19 cellular contexts compared by ENCODE assay signal in genomic region chr21:37337831-37338230, GRCh38. TPM values are rescaled to one million over a fixed set of nuclear protein-coding genes. Genes with fewer than 3 reads are reported as not detected.
DNase-seq lines count a peak whose midpoint lies in the region; ATAC-seq and TF ChIP-seq lines count a peak whose summit lies in the region.
"Had no signal": no experiment of that assay in that cellular context is flagged by ENCODE, and none has a peak within 500 bp of the region (broad histone marks: within the 10 kb centered on the region; RNA-seq: fewer than 3 reads in every experiment).

No MANE protein-coding gene starts in this region.

- ATAC-seq in Right ventricle myocardium superior (ENCODE audit: poor library complexity) = no peak
- ATAC-seq in activated T-cell treated with anti-CD3 and anti-CD28 coated beads, Interleukin-2, amount 50 U/mL, for 4 hours = no peak
- ATAC-seq: activated T-helper 17 cell treated with anti-CD3 and anti-CD28 coated beads, Interleukin-2, amount 50 U/mL, for 72 hours; stimulated activated naive B cell treated with anti-CD40 and anti-IgM and Interleukin-4, amounts not matched to agents 10 μg/mL and 1 μg/mL and 100 μg/mL, for 72 hours had no signal

- peaks cover 2% of the 10 kb centered on the region for H3K27me3 Mint-ChIP-seq in activated T-cell treated with anti-CD3 and anti-CD28 coated beads, Interleukin-2, amount 50 U/mL, for 4 hours (ENCODE audit: low read depth)
- H3K27me3 Mint-ChIP-seq: activated naive CD8-positive, alpha-beta T cell treated with anti-CD3 and anti-CD28 coated beads, Interleukin-2, amount 10 ng/mL, durations not matched to agents 7 days and 5 days; stimulated activated naive B cell treated with anti-CD40 and anti-IgM and Interleukin-4, amounts not matched to agents 10 μg/mL and 1 μg/mL and 100 μg/mL, for 72 hours had no signal

- H3K9me3 Mint-ChIP-seq in activated T-cell treated with anti-CD3 and anti-CD28 coated beads, Interleukin-2, amount 50 U/mL, for 4 hours = peaks cover 3% of the 10 kb centered on the region
- H3K9me3 Mint-ChIP-seq: neural crest cell had no signal

- DNase-seq in right atrium auricular region (ENCODE audit: low spot score) = no peak
- no peak for DNase-seq in Right ventricle myocardium superior
- no peak for DNase-seq in ascending aorta (ENCODE audit: low spot score in 2 of 2)
- no peak for DNase-seq in hepatocyte (ENCODE audit: low spot score)
- no peak for DNase-seq in G401 (ENCODE audit: low spot score)
- no peak for DNase-seq in RWPE1 (ENCODE audit: low spot score)
- no peak for DNase-seq in activated CD8-positive, alpha-beta memory T cell treated with anti-CD3 and anti-CD28 coated beads, Interleukin-2, amount 50 U/mL, for 48 hours
- DNase-seq in activated T-cell treated with anti-CD3 and anti-CD28 coated beads, Interleukin-2, amount 50 U/mL, for 4 hours = no peak
- DNase-seq: activated naive CD8-positive, alpha-beta T cell treated with anti-CD3 and anti-CD28 coated beads, Interleukin-2, amount 10 ng/mL, durations not matched to agents 7 days and 5 days; NCI-H2029 treated with DMSO at 0.1 percent for 48 hours; NCI-H510A; stimulated activated CD4-positive, alpha-beta T cell treated with anti-CD3 and anti-CD28 coated beads, Interleukin-15, amount 100 ng/mL, for 24 hours; stimulated activated naive B cell treated with anti-CD40 and anti-IgM and Interleukin-4, amounts not matched to agents 10 μg/mL and 1 μg/mL and 100 μg/mL, for 72 hours; transverse colon had no signal

- no peaks in the 10 kb centered on the region for H3K36me3 Mint-ChIP-seq in activated T-cell treated with anti-CD3 and anti-CD28 coated beads, Interleukin-2, amount 50 U/mL, for 4 hours (ENCODE audit: insufficient read depth)
- H3K36me3 Mint-ChIP-seq: mesothelial cell of epicardium had no signal

- H4K20me1 ChIP-seq in hepatocyte (ENCODE audit: insufficient read depth, poor library complexity, severe bottlenecking) = no peaks in the 10 kb centered on the region

- intact Hi-C loops in Right ventricle myocardium superior (cut with DNase I) = no loop called here
- intact Hi-C loops in ascending aorta (cut with DNase I) = no loop called here

- POLR2A ChIA-PET in RWPE1 (lab: Yijun Ruan, JAX; ENCODE audit: low non-redundant PET) = interaction anchor here (1.2 kb wide), 1 partner anchor 27 kb away, joined by 4 read pairs; no protein-coding TSS in a partner anchor

- H3K4me2 ChIP-seq in hepatocyte = no peak overlapping the region

- H2AFZ ChIP-seq in hepatocyte = no peak overlapping the region

- H3K27ac ChIP-seq in right atrium auricular region (peak overlapping the region; percentile 72 to 92), ascending aorta (peak overlapping the region; percentile 86 to 95), hepatocyte (peak overlapping the region; percentile 83), RWPE1 (no peak overlapping the region)
- H3K27ac ChIP-seq: HL-60 had no signal

- H3K9me3 ChIP-seq in right atrium auricular region = no peaks in the 10 kb centered on the region
- H3K9me3 ChIP-seq in ascending aorta = no peaks in the 10 kb centered on the region
- no peaks in the 10 kb centered on the region for H3K9me3 ChIP-seq in hepatocyte (ENCODE audit: low read depth)
- H3K9me3 ChIP-seq: HAP-1, transverse colon had no signal

- 84% methylated on average over 2 of the region's 2 CpGs for WGBS in hepatocyte (ENCODE audit: low lambda C conversion rate, missing lambda C conversion rate)

- H3K4me1 Mint-ChIP-seq in activated T-cell treated with anti-CD3 and anti-CD28 coated beads, Interleukin-2, amount 50 U/mL, for 4 hours (ENCODE audit: low read depth) = no peaks in the 10 kb centered on the region
- H3K4me1 Mint-ChIP-seq: activated T-helper 17 cell treated with anti-CD3 and anti-CD28 coated beads, Interleukin-2, amount 50 U/mL, for 72 hours had no signal

- H3K4me1 ChIP-seq in right atrium auricular region (peaks cover 0 to 18% of the 10 kb centered on the region in 2 donors), ascending aorta (peaks cover 0 to 21% of the 10 kb centered on the region in 2 donors), hepatocyte (ENCODE audit: insufficient read depth) (peaks cover 15% of the 10 kb centered on the region)
- H3K4me1 ChIP-seq: HAP-1 had no signal

- H3K4me3 ChIP-seq in right atrium auricular region (no peak overlapping the region), ascending aorta (no peak overlapping the region), hepatocyte (no peak overlapping the region)
- H3K4me3 ChIP-seq: HAP-1, transverse colon had no signal

- CTCF ChIA-PET in RWPE1 (lab: Yijun Ruan, JAX) = interaction anchor here (0.9 kb wide), 1 partner anchor 337 kb away, joined by 4 read pairs; no protein-coding TSS in a partner anchor

- no peaks in the 10 kb centered on the region for H3K9me2 ChIP-seq in hepatocyte (replicated peaks; ENCODE audit: insufficient read depth)

- H3K27me3 ChIP-seq in right atrium auricular region = no peaks in the 10 kb centered on the region
- no peaks in the 10 kb centered on the region for H3K27me3 ChIP-seq in ascending aorta
- H3K27me3 ChIP-seq in hepatocyte = no peaks in the 10 kb centered on the region
- H3K27me3 ChIP-seq: transverse colon had no signal

- H3K36me3 ChIP-seq in right atrium auricular region = no peaks in the 10 kb centered on the region
- no peaks in the 10 kb centered on the region for H3K36me3 ChIP-seq in ascending aorta
- no peaks in the 10 kb centered on the region for H3K36me3 ChIP-seq in hepatocyte (replicated peaks; ENCODE audit: insufficient read depth, low read depth)
- H3K36me3 ChIP-seq: HAP-1, transverse colon had no signal

- in situ Hi-C loops in G401 (cut with HindIII; ENCODE audit: low sequenced_read_pairs) = no loop called here

- no peaks in the 10 kb centered on the region for H3K79me2 ChIP-seq in hepatocyte

- no peak overlapping the region for H3K4me3 Mint-ChIP-seq in activated T-cell treated with anti-CD3 and anti-CD28 coated beads, Interleukin-2, amount 50 U/mL, for 4 hours
- H3K4me3 Mint-ChIP-seq: activated naive CD8-positive, alpha-beta T cell treated with anti-CD3 and anti-CD28 coated beads, Interleukin-2, amount 10 ng/mL, durations not matched to agents 7 days and 5 days; activated T-helper 17 cell treated with anti-CD3 and anti-CD28 coated beads, Interleukin-2, amount 50 U/mL, for 72 hours; mesothelial cell of epicardium; neural crest cell; stimulated activated naive B cell treated with anti-CD40 and anti-IgM and Interleukin-4, amounts not matched to agents 10 μg/mL and 1 μg/mL and 100 μg/mL, for 72 hours had no signal

- no peak for TF ChIP-seq CTCF in right atrium auricular region (IDR thresholded peaks at IDR 0.05)
- TF ChIP-seq CTCF in ascending aorta (IDR thresholded peaks at IDR 0.05) = no peak
- TF ChIP-seq CTCF in hepatocyte (IDR thresholded peaks at IDR 0.05; ENCODE audit: poor library complexity) = no peak
- no peak for TF ChIP-seq CTCF in RWPE1 (conservative IDR thresholded peaks at IDR 0.05; ENCODE audit: low read depth)

RNA-seq across cellular contexts. Expression of gene DYRK1A, which starts 28.7 kb away (rescaled TPM):
- 10 to 100 TPM; 69.3 to 94.7 TPM for total RNA-seq in right atrium auricular region
- 62.7 TPM for total RNA-seq in Right ventricle myocardium superior
- 34.4 TPM for total RNA-seq in ascending aorta
- 72.6 and 85.2 TPM in 2 replicates for total RNA-seq in hepatocyte
- 4.9 and 6.7 TPM in 2 replicates for polyA plus RNA-seq in hepatocyte
- 36.5 and 51.4 TPM in 2 replicates for total RNA-seq in G401 (2014; rRNA removed; shearing (Covaris generic))
- 10 to 100 TPM; 53.8 to 60.1 (median 56.1) TPM for total RNA-seq in activated T-cell treated with anti-CD3 and anti-CD28 coated beads, Interleukin-2, amount 50 U/mL, for 4 hours
